In the genomic region with DNA sequence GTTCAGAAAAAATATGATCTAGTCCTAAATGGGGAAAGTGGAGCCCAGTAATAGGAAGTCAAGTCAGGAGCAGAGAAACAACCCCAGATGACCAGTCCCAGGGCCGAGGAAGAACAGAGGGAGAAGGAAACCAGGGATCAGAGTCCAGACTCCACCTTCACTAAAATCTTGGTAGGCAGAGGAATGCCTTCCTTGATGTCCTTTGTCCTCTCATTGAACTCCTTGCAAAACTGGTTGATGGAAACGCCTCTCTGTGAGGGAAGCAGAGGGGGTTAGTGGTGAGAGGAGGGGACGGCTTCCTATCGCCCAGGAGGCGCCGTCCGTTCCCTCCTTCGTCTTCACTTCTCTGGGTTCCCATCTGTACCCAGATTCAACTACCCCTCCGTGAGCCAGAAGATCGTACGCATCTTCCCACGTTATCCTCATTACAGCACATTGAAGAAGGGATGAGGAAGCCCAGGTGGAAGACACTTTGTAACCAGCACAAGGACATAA, we compare ENCODE assay signal across 8 cellular contexts. TPM values are rescaled to one million over a fixed set of nuclear protein-coding genes. Genes with fewer than 3 reads are reported as not detected.
A peak's percentile ranks its signal among the peaks of the same experiment; 100 is the strongest.
DNase-seq lines count a peak whose midpoint lies in the region; ATAC-seq and TF ChIP-seq lines count a peak whose summit lies in the region.

No MANE protein-coding gene starts in this region.

- CTCF ChIA-PET in AG04450 (lab: Charles Lee): interaction anchor here (0.5 to 1.9 kb wide), 8 partner anchors 9 to 127 kb away, joined by 3 to 18 read pairs (median 4); no protein-coding TSS in a partner anchor

- H3K27me3 ChIP-seq in AG04450 (ENCODE audit: control insufficient read depth, insufficient read depth, low read length) (no peaks in the 10 kb centered on the region), HUES6 (ENCODE audit: control insufficient read depth, insufficient read depth, low read length) (no peaks in the 10 kb centered on the region), muscle layer of colon (ENCODE audit: control insufficient read depth in 1 of 2, insufficient read depth in 2 of 2, low read length in 2 of 2) (no peaks in the 10 kb centered on the region)

- no peak for ATAC-seq in HG02885 (IDR thresholded peaks at IDR 0.05; ENCODE audit: poor library complexity, unreplicated experiment)

- H3K4me1 ChIP-seq in HUES6 (ENCODE audit: control insufficient read depth, insufficient read depth, low read length): peaks cover 4% of the 10 kb centered on the region; the same call in 1 of the 2 replicates
- H3K4me1 ChIP-seq in muscle layer of colon (ENCODE audit: insufficient read depth, low read length): peaks cover 8% of the 10 kb centered on the region

- H3K4me3 ChIP-seq in AG04450 (ENCODE audit: low read depth, low read length) (peak overlapping the region; percentile 81), HUES6 (ENCODE audit: low read depth, low read length) (peak overlapping the region; percentile 97), cardiac fibroblast (replicated peaks in 1 of 2; ENCODE audit: low read depth in 2 of 2, low read length in 2 of 2) (peak overlapping the region; percentile 72 to 76), muscle layer of colon (ENCODE audit: low read depth in 1 of 2, low read length in 2 of 2) (peak overlapping the region; percentile 60 to 96)

- TF ChIP-seq CTCF in AG04450 (IDR thresholded peaks at IDR 0.05; ENCODE audit: low read depth, low read length) (no peak), cardiac fibroblast (IDR thresholded peaks at IDR 0.05; ENCODE audit: low read depth, low read length) (no peak), GM10266 (IDR thresholded peaks at IDR 0.05; ENCODE audit: control insufficient read depth, insufficient read depth, low read depth, missing control alignments) (no peak)

- POLR2A ChIA-PET in AG04450 (lab: Yijun Ruan, JAX): interaction anchor here (1.1 to 2.0 kb wide), 4 partner anchors 17 to 240 kb away, joined by 3 to 11 read pairs (median 6); partner anchors contain the start of genes DPP3, NPAS4, RBM4B and YIF1A

- H3K9ac ChIP-seq in HUES6 (ENCODE audit: low read length) (peak overlapping the region; percentile 95), muscle layer of colon (ENCODE audit: low read length) (peak overlapping the region; percentile 80)

- no peak for DNase-seq in AG04450 (ENCODE audit: low read depth, low spot score)
- DNase-seq in cardiac fibroblast (ENCODE audit: low read depth in 2 of 2): no peak
- no peak for DNase-seq in GM10266 (ENCODE audit: extremely low spot score)
- DNase-seq in nucleus accumbens (lab: John Stamatoyannopoulos, UW): no peak
- DNase-seq in NCI-H2196 (lab: John Stamatoyannopoulos, UW; ENCODE audit: unreplicated experiment): no peak

- no peak overlapping the region for H3K27ac ChIP-seq in AG04450 (ENCODE audit: low read depth, low read length)
- H3K27ac ChIP-seq in HUES6 (ENCODE audit: low read depth, low read length): peak overlapping the region; percentile 82
- H3K27ac ChIP-seq in muscle layer of colon (ENCODE audit: low read depth, low read length): peak overlapping the region; percentile 82

- H3K9me3 ChIP-seq in AG04450 (ENCODE audit: control insufficient read depth, insufficient read depth, low read length) (peaks cover 4% of the 10 kb centered on the region; the same call in 1 of the 2 replicates), HUES6 (ENCODE audit: control insufficient read depth, insufficient read depth, low read depth, low read length) (peaks cover 4% of the 10 kb centered on the region; the same call in 1 of the 2 replicates), muscle layer of colon (ENCODE audit: low read length) (no peaks in the 10 kb centered on the region)

- H3K36me3 ChIP-seq in HUES6 (ENCODE audit: control insufficient read depth, insufficient read depth, low read length) (peaks cover 27% of the 10 kb centered on the region), muscle layer of colon (ENCODE audit: insufficient read depth, low read length) (peaks cover 25% of the 10 kb centered on the region)

RNA-seq across cellular contexts. Expression of gene MRPL11, which starts 0.6 kb away (rescaled TPM):
- polyA plus RNA-seq in AG04450 (2011; rRNA removed): 43.1 and 55.1 TPM in 2 replicates
- 14.8 and 17.5 TPM in 2 replicates for polyA minus RNA-seq in AG04450 (2011; rRNA and poly(A)+ RNA removed)

RNA-seq across cellular contexts. Expression of gene NPAS4, which starts 17.2 kb away (rescaled TPM):
- 0.12 and 0.14 TPM in 2 replicates for polyA plus RNA-seq in AG04450 (2011; rRNA removed)
- polyA minus RNA-seq in AG04450 (2011; rRNA and poly(A)+ RNA removed): 0.26 and 0.37 TPM in 2 replicates

RNA-seq across cellular contexts. Expression of gene PELI3, which starts 28.6 kb away (rescaled TPM):
- 4.6 and 5.6 TPM in 2 replicates for polyA plus RNA-seq in AG04450 (2011; rRNA removed)
- polyA minus RNA-seq in AG04450 (2011; rRNA and poly(A)+ RNA removed): 10.1 and 11.5 TPM in 2 replicates

RNA-seq across cellular contexts. Expression of gene DPP3, which starts 42.2 kb away (rescaled TPM):
- 54.6 and 60.2 TPM in 2 replicates for polyA plus RNA-seq in AG04450 (2011; rRNA removed)
- 52.7 and 63.8 TPM in 2 replicates for polyA minus RNA-seq in AG04450 (2011; rRNA and poly(A)+ RNA removed)
